ENCODE assay signal across 1 cellular context in the genomic region with DNA sequence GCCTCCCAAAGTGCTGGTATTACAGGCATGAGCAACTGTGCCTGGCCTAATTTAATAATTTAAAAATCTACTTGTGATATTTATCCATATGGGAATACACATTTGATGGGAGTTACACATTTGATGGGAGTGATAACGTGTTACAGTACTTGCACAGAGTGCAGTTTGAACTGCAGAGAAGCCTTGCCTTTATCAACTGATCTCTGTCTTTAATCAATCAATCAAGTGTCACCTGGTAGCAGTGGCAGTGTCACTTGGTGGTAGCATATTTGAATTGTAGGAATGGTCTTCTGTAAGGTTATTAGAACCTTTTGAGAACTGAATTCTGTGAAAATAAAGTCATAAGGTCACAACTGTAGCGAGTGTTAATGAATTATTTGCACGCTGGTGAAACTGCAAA.
TF ChIP-seq lines count a peak whose summit lies in the region.

No MANE protein-coding gene starts in this region.

TF ChIP-seq in K562, 482 proteins besides CTCF, POLR2A, EP300 and RAD21:
- TF ChIP-seq MEIS2 (IDR thresholded peaks at IDR 0.05; ENCODE audit: partially characterized antibody) (peak; percentile 28), PPARD (CRISPR knock-in tag; IDR thresholded peaks at IDR 0.05) (no peak)
TF ChIP-seq in K562: peak in this region for 1.
